1 cellular context compared by ENCODE assay signal in genomic region chr7:151091431-151091830, GRCh38.
TF ChIP-seq lines count a peak whose summit lies in the region.

No MANE protein-coding gene starts in this region.

TF ChIP-seq in WTC11, 78 proteins besides CTCF, POLR2A, EP300 and RAD21 (continued from another document):
- TF ChIP-seq E2F4 (CRISPR knock-in tag; IDR thresholded peaks at IDR 0.05; ENCODE audit: borderline replicate concordance, low read depth) = no peak
- no peak for TF ChIP-seq ZBTB43 (CRISPR knock-in tag; IDR thresholded peaks at IDR 0.05)
- TF ChIP-seq SMAD4 (CRISPR knock-in tag; IDR thresholded peaks at IDR 0.05) = no peak
- TF ChIP-seq AFF4 (CRISPR knock-in tag; IDR thresholded peaks at IDR 0.05; ENCODE audit: borderline replicate concordance) = no peak
- no peak for TF ChIP-seq ATF1 (CRISPR knock-in tag; IDR thresholded peaks at IDR 0.05)
- TF ChIP-seq SP1 (CRISPR knock-in tag; conservative IDR thresholded peaks at IDR 0.05) = no peak
- TF ChIP-seq ZNF512 (CRISPR knock-in tag; IDR thresholded peaks at IDR 0.05; ENCODE audit: borderline replicate concordance) = no peak
- TF ChIP-seq GRHL2 (CRISPR knock-in tag; IDR thresholded peaks at IDR 0.05; ENCODE audit: insufficient replicate concordance, severe bottlenecking) = no peak
TF ChIP-seq in WTC11: peak in this region for 0.
